1 cellular context compared by ENCODE assay signal in the genomic region with DNA sequence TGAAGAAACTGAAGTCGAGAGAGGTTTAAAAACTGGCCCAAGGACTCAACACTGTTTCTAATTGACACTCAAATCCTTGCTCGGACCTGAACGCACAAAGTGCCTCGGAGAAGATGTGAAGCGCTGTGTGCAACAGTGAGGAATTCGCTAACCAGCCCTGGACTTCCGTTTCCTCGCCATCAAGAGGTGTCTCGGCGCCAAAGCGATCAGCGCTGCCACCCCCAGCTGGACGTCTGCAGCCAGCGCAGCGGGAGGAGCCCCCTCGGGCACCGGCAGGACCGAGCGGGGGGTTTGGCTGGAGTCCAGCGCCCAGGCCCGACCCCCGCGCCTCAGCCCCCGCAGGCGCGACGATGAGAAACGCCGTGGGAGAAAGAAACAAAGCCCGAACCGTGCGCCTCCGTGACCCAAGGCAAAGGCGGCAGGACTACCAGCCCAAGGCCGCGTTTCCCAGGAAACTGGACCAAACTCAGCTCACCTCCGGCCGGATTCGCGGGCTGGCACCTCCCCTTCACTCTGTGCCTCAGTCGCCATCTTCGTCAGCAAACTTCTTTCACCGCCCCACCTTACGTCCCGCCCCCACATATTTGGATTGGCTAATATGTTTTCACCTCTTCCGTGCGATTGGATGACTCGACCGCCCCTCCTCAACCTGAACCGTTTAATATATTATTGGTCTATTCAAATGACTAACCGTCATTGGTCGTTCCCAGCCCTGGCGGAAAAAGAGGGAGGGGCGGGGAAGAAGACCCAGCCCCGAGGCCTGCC.
TF ChIP-seq lines count a peak whose summit lies in the region.

Gene ARHGAP19, minus strand, starts transcription at position 541 of the 765 bp plus-strand sequence. Its CDS starts 10 bp downstream, at position 531.

TF ChIP-seq in K562, 482 proteins besides CTCF, POLR2A, EP300 and RAD21 (continued from another document):
- TF ChIP-seq ARID4B (CRISPR knock-in tag; IDR thresholded peaks at IDR 0.05): no peak; the same call in 1 of the 2 replicates
- TF ChIP-seq KHSRP (IDR thresholded peaks at IDR 0.05): no peak
- TF ChIP-seq, protein P1, sequence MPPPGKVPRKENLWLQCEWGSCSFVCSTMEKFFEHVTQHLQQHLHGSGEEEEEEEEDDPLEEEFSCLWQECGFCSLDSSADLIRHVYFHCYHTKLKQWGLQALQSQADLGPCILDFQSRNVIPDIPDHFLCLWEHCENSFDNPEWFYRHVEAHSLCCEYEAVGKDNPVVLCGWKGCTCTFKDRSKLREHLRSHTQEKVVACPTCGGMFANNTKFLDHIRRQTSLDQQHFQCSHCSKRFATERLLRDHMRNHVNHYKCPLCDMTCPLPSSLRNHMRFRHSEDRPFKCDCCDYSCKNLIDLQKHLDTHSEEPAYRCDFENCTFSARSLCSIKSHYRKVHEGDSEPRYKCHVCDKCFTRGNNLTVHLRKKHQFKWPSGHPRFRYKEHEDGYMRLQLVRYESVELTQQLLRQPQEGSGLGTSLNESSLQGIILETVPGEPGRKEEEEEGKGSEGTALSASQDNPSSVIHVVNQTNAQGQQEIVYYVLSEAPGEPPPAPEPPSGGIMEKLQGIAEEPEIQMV (tag; conservative IDR thresholded peaks at IDR 0.05; ENCODE audit: low read depth): no peak
- TF ChIP-seq TEAD1 (CRISPR knock-in tag; IDR thresholded peaks at IDR 0.05): 0 out of 4 replicates have a peak, but pooled peaks of 1 of the 2 experiments have one; percentile 34
- TF ChIP-seq WHSC1 (IDR thresholded peaks at IDR 0.05; ENCODE audit: low read length): no peak
- no peak for TF ChIP-seq TGIF2 (CRISPR knock-in tag; IDR thresholded peaks at IDR 0.05)
- TF ChIP-seq, protein P2, sequence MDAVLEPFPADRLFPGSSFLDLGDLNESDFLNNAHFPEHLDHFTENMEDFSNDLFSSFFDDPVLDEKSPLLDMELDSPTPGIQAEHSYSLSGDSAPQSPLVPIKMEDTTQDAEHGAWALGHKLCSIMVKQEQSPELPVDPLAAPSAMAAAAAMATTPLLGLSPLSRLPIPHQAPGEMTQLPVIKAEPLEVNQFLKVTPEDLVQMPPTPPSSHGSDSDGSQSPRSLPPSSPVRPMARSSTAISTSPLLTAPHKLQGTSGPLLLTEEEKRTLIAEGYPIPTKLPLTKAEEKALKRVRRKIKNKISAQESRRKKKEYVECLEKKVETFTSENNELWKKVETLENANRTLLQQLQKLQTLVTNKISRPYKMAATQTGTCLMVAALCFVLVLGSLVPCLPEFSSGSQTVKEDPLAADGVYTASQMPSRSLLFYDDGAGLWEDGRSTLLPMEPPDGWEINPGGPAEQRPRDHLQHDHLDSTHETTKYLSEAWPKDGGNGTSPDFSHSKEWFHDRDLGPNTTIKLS (IDR thresholded peaks at IDR 0.05; ENCODE audit: borderline replicate concordance, low read depth): peak; percentile 49; the same call in 1 of the 2 replicates
- no peak for TF ChIP-seq PRPF4 (IDR thresholded peaks at IDR 0.05; ENCODE audit: insufficient read depth, low read depth, low read length, poor library complexity, severe bottlenecking)
- TF ChIP-seq ZNF184 (CRISPR knock-in tag; IDR thresholded peaks at IDR 0.05): no peak
- TF ChIP-seq STAT5B (CRISPR knock-in tag; IDR thresholded peaks at IDR 0.05): no peak
- TF ChIP-seq ZNF431 (CRISPR knock-in tag; IDR thresholded peaks at IDR 0.05): no peak
- TF ChIP-seq ZFP30 (CRISPR knock-in tag; IDR thresholded peaks at IDR 0.05; ENCODE audit: borderline replicate concordance): no peak
- TF ChIP-seq GABPA (tag; conservative IDR thresholded peaks at IDR 0.05; ENCODE audit: low read depth): peak; percentile 61
